In genomic region chr19:57240311-57241090, GRCh38 we compare ENCODE assay signal across 8 cellular contexts. TPM values are rescaled to one million over a fixed set of nuclear protein-coding genes. Genes with fewer than 3 reads are reported as not detected.
DNase-seq lines count a peak whose midpoint lies in the region; ATAC-seq and TF ChIP-seq lines count a peak whose summit lies in the region.

Gene ZNF805 (plus strand): TSS chr19:57240632. CDS start chr19:57240892, 260 bp downstream.

- WGBS in right cardiac atrium: under 1% methylated on average over 61 of the region's 61 CpGs
- WGBS in psoas muscle, 3 donors: 0 to 1% (median 1%) methylated on average over 60 to 61 of the region's 61 CpGs
- under 1% methylated on average over 61 of the region's 61 CpGs for WGBS in urinary bladder

- H3K4me3 ChIP-seq in ascending aorta (peak within 1 kb of the TSS; percentile 84 to 91), right cardiac atrium (ENCODE audit: low read length) (peak within 1 kb of the TSS; percentile 81), psoas muscle (peak within 1 kb of the TSS; percentile 97), urinary bladder (ENCODE audit: low read depth, low read length) (peak within 1 kb of the TSS; percentile 80)

- H3K36me3 ChIP-seq in ascending aorta: peaks cover 16 to 28% of the 10 kb centered on the region in 2 donors
- peaks cover 3 to 35% of the 10 kb centered on the region in 2 donors for H3K36me3 ChIP-seq in psoas muscle (ENCODE audit: insufficient read depth in 1 of 2, low read depth in 1 of 2)
- H3K36me3 ChIP-seq in urinary bladder (ENCODE audit: insufficient read depth): peaks cover 3% of the 10 kb centered on the region

- peak within 1 kb of the TSS; percentile 87 to 97 for H3K27ac ChIP-seq in ascending aorta
- peak within 1 kb of the TSS; percentile 96 for H3K27ac ChIP-seq in right cardiac atrium (ENCODE audit: low read length)
- peak within 1 kb of the TSS; percentile 97 for H3K27ac ChIP-seq in psoas muscle
- peak within 1 kb of the TSS; percentile 70 for H3K27ac ChIP-seq in urinary bladder (ENCODE audit: low read depth)

- H3K27me3 Mint-ChIP-seq in T-helper 2 cell treated with Interferon-gamma antibody and Interleukin-4, amounts not matched to agents 5 μg/mL and 100 μg/mL, for 36 hours (ENCODE audit: low read depth): no peaks in the 10 kb centered on the region

- H3K36me3 Mint-ChIP-seq in T-helper 2 cell treated with Interferon-gamma antibody and Interleukin-4, amounts not matched to agents 5 μg/mL and 100 μg/mL, for 36 hours (ENCODE audit: low read depth): peaks cover 26% of the 10 kb centered on the region

- peaks cover 0 to 10% of the 10 kb centered on the region in 2 donors for H3K9me3 ChIP-seq in ascending aorta
- H3K9me3 ChIP-seq in right cardiac atrium (ENCODE audit: control insufficient read depth, low read length): no peaks in the 10 kb centered on the region
- H3K9me3 ChIP-seq in psoas muscle: no peaks in the 10 kb centered on the region

- peak within 1 kb of the TSS; percentile 87 for H3K27ac Mint-ChIP-seq in T-helper 2 cell treated with Interferon-gamma antibody and Interleukin-4, amounts not matched to agents 5 μg/mL and 100 μg/mL, for 36 hours

- H3K27me3 ChIP-seq in ascending aorta (no peaks in the 10 kb centered on the region), right cardiac atrium (ENCODE audit: control insufficient read depth, insufficient read depth) (no peaks in the 10 kb centered on the region), psoas muscle (ENCODE audit: insufficient read depth in 3 of 3, low read length in 2 of 3) (no peaks in the 10 kb centered on the region)

- intact Hi-C loops in ascending aorta (cut with DNase I) (loop anchor here (1.0 to 5.0 kb wide), 6 partner anchors 40 to 1098 kb away; partner anchors contain the start of genes TRAPPC2B, ZNF264, ZNF444 and ZNF460), right cardiac atrium (cut with DNase I) (no loop called here), psoas muscle (cut with DNase I) (loop anchor here (2.0 to 10.0 kb wide), 3 partner anchors 37 to 84 kb away; partner anchors contain the start of genes ZNF460 (in 1 of the 2) and ZNF543 (in 1 of the 2))

- H3K4me1 ChIP-seq in ascending aorta (peaks cover 0 to 8% of the 10 kb centered on the region in 2 donors), right cardiac atrium (ENCODE audit: control insufficient read depth, insufficient read depth, low read length) (peaks cover 6% of the 10 kb centered on the region), psoas muscle (peaks cover 20% of the 10 kb centered on the region), urinary bladder (ENCODE audit: insufficient read depth) (no peaks in the 10 kb centered on the region)

- peak within 1 kb of the TSS; percentile 87 for H3K4me3 Mint-ChIP-seq in T-helper 2 cell treated with Interferon-gamma antibody and Interleukin-4, amounts not matched to agents 5 μg/mL and 100 μg/mL, for 36 hours

- ATAC-seq in GM18502 (IDR thresholded peaks at IDR 0.05; ENCODE audit: poor library complexity, unreplicated experiment): peak; percentile 94
- ATAC-seq in HG02943 (IDR thresholded peaks at IDR 0.05; ENCODE audit: low read depth, unreplicated experiment): peak; percentile 93
- peak; percentile 99 for ATAC-seq in right cardiac atrium
- ATAC-seq in psoas muscle: peak; percentile 99

- DNase-seq in NCI-H187 treated with DMSO at 0.1 percent for 48 hours (lab: John Stamatoyannopoulos, UW): peak; percentile 60
- peak; percentile 91 for DNase-seq in T-helper 2 cell treated with Interferon-gamma antibody and Interleukin-4, amounts not matched to agents 5 μg/mL and 100 μg/mL, for 36 hours (ENCODE audit: low spot score)
- DNase-seq in ascending aorta (ENCODE audit: low spot score in 2 of 2): peak; percentile 80 to 97
- peak; percentile 97 to 98 (median 98) for DNase-seq in right cardiac atrium
- peak; percentile 97 to 99 for DNase-seq in psoas muscle

- peaks cover 14% of the 10 kb centered on the region for H3K9me3 Mint-ChIP-seq in T-helper 2 cell treated with Interferon-gamma antibody and Interleukin-4, amounts not matched to agents 5 μg/mL and 100 μg/mL, for 36 hours

- peaks cover 16% of the 10 kb centered on the region for H3K4me1 Mint-ChIP-seq in T-helper 2 cell treated with Interferon-gamma antibody and Interleukin-4, amounts not matched to agents 5 μg/mL and 100 μg/mL, for 36 hours (ENCODE audit: low read depth)

- TF ChIP-seq CTCF in ascending aorta (IDR thresholded peaks at IDR 0.05) (peak in 1 of 3 experiments; percentile 13), psoas muscle (IDR thresholded peaks at IDR 0.05) (peak; percentile 18)

RNA-seq across cellular contexts. Expression of gene ZNF805, which starts in this region (rescaled TPM):
- total RNA-seq in ascending aorta (22.8 TPM), right cardiac atrium (10 to 100 TPM in 2 of 4 donors, 1 to 10 TPM in 2; 9.3 to 14.6 (median 10.0) TPM), psoas muscle (10 to 100 TPM; 10.3 to 16.4 (median 12.7) TPM), urinary bladder (48.0 TPM)
- polyA plus RNA-seq in right cardiac atrium (1.3 TPM), psoas muscle (1 to 10 TPM; 1.2 to 5.2 (median 1.2) TPM), urinary bladder (2.3 TPM)

Comparison
In these comparisons a context has a peak if more than half of its experiments do, and no peak if none do; other contexts are left out.
1. Peak in every context shown above with its lines: DNase-seq, ATAC-seq, H3K4me3 ChIP-seq and H3K27ac ChIP-seq.
2. intact Hi-C loops: an anchor here in ascending aorta (1.0 to 5.0 kb wide) and psoas muscle (2.0 to 10.0 kb wide); none called in right cardiac atrium.